17 cellular contexts compared by ENCODE assay signal in genomic region chr5:38622723-38623129, GRCh38.
DNase-seq lines count a peak whose midpoint lies in the region; ATAC-seq and TF ChIP-seq lines count a peak whose summit lies in the region.
"Had no signal": no experiment of that assay in that cellular context is flagged by ENCODE, and none has a peak within 500 bp of the region (broad histone marks: within the 10 kb centered on the region; RNA-seq: fewer than 3 reads in every experiment).

No MANE protein-coding gene starts in this region.

- DNase-seq in A673 (ENCODE audit: low spot score): peak; percentile 25
- DNase-seq in OCI-M1 (lab: John Stamatoyannopoulos, UW): peak; percentile 17
- peak; percentile 60 for DNase-seq in fibroblast of the aortic adventitia (ENCODE audit: low read depth)
- DNase-seq in lower lobe of right lung: no peak
- no peak for DNase-seq in ascending aorta (ENCODE audit: low spot score in 2 of 2)
- DNase-seq in HPDE6-E6E7 (ENCODE audit: extremely low spot score): no peak
- no peak for DNase-seq in smooth muscle cell (lab: John Stamatoyannopoulos, UW; ENCODE audit: unreplicated experiment)
- DNase-seq: Calu3, HCEC 1CT, MG63, NCI-H1105, NCI-H187, NCI-H446 treated with DMSO at 0.1 percent for 48 hours, NCI-H748 treated with DMSO at 0.1 percent for 48 hours had no signal

- POLR2A ChIA-PET in A673 (lab: Charles Lee; ENCODE audit: low non-redundant PET): no interaction called here

- CTCF ChIA-PET in A673 (lab: Charles Lee): no interaction called here

- H3K9me3 ChIP-seq in A673 (ENCODE audit: low read depth, low read length, poor library complexity, severe bottlenecking): peaks cover 16% of the 10 kb centered on the region
- H3K9me3 ChIP-seq in lower lobe of right lung: peaks cover 8% of the 10 kb centered on the region
- H3K9me3 ChIP-seq in ascending aorta: peaks cover 0 to 23% of the 10 kb centered on the region in 2 donors
- H3K9me3 ChIP-seq in smooth muscle cell (replicated peaks; ENCODE audit: low read depth): no peaks in the 10 kb centered on the region

- no peaks in the 10 kb centered on the region for H3K79me2 ChIP-seq in smooth muscle cell (ENCODE audit: low read depth)

- no TSS peak for BruUV-seq in A673 (replicated peaks; lab: Mats Ljungman, UMichigan)

- TF ChIP-seq CTCF in A673 (conservative IDR thresholded peaks at IDR 0.05; ENCODE audit: low read depth, low read length) (no peak), fibroblast of the aortic adventitia (IDR thresholded peaks at IDR 0.05; ENCODE audit: insufficient read depth, low read length) (no peak), lower lobe of right lung (IDR thresholded peaks at IDR 0.05) (no peak), ascending aorta (IDR thresholded peaks at IDR 0.05) (no peak), smooth muscle cell (IDR thresholded peaks at IDR 0.05; ENCODE audit: borderline replicate concordance, insufficient read depth, poor library complexity, severe bottlenecking) (no peak)

- WGBS in smooth muscle cell (ENCODE audit: low lambda C conversion rate): 78% methylated on average over 3 of the region's 3 CpGs

- no peaks in the 10 kb centered on the region for H4K20me1 ChIP-seq in smooth muscle cell (ENCODE audit: low read depth)

- H3K27ac ChIP-seq in A673 (ENCODE audit: low read depth, low read length, poor library complexity, severe bottlenecking) (no peak overlapping the region), lower lobe of right lung (no peak overlapping the region), ascending aorta (no peak overlapping the region), smooth muscle cell (ENCODE audit: low read depth) (no peak overlapping the region)
- H3K27ac ChIP-seq: A549, KMS-11 had no signal

- ATAC-seq in lower lobe of right lung: peak; percentile 37 to 55
- no peak for ATAC-seq in HG02623 (IDR thresholded peaks at IDR 0.05; ENCODE audit: unreplicated experiment)
- ATAC-seq: A549 had no signal

- H3K4me2 ChIP-seq in smooth muscle cell: no peak overlapping the region
- H3K4me2 ChIP-seq: A549, KMS-11 had no signal

- H3K36me3 ChIP-seq in A673 (ENCODE audit: insufficient read depth, low read length, poor library complexity, severe bottlenecking) (no peaks in the 10 kb centered on the region), lower lobe of right lung (no peaks in the 10 kb centered on the region), ascending aorta (no peaks in the 10 kb centered on the region), smooth muscle cell (ENCODE audit: low read depth) (no peaks in the 10 kb centered on the region)
- H3K36me3 ChIP-seq: MG63 had no signal

- H3K27me3 ChIP-seq in A673 (replicated peaks; ENCODE audit: insufficient read depth, low read depth, low read length, poor library complexity) (no peaks in the 10 kb centered on the region), lower lobe of right lung (ENCODE audit: low read depth) (no peaks in the 10 kb centered on the region), ascending aorta (no peaks in the 10 kb centered on the region), smooth muscle cell (ENCODE audit: low read depth) (no peaks in the 10 kb centered on the region)
- H3K27me3 ChIP-seq: MG63 had no signal

- no peak overlapping the region for H2AFZ ChIP-seq in smooth muscle cell (ENCODE audit: low read depth)

- H3K9ac ChIP-seq in smooth muscle cell (ENCODE audit: low read depth): no peak overlapping the region
- H3K9ac ChIP-seq: KMS-11 had no signal

- H3K4me3 ChIP-seq in A673 (ENCODE audit: low read depth, low read length, poor library complexity, severe bottlenecking): no peak overlapping the region
- no peak overlapping the region for H3K4me3 ChIP-seq in fibroblast of the aortic adventitia (ENCODE audit: low read depth, low read length)
- no peak overlapping the region for H3K4me3 ChIP-seq in lower lobe of right lung
- H3K4me3 ChIP-seq in ascending aorta: no peak overlapping the region
- H3K4me3 ChIP-seq in smooth muscle cell: no peak overlapping the region
- H3K4me3 ChIP-seq: A549, MG63 had no signal

- H3K4me1 ChIP-seq in A673 (ENCODE audit: insufficient read depth, low read length, poor library complexity, severe bottlenecking) (peaks cover 18% of the 10 kb centered on the region), lower lobe of right lung (no peaks in the 10 kb centered on the region), ascending aorta (peaks cover 0 to 3% of the 10 kb centered on the region in 2 donors), smooth muscle cell (ENCODE audit: low read depth) (no peaks in the 10 kb centered on the region)
- H3K4me1 ChIP-seq: A549 had no signal

- intact Hi-C loops in A673 (cut with micrococcal nuclease; ENCODE audit: unreplicated experiment) (no loop called here), lower lobe of right lung (cut with DNase I) (no loop called here), ascending aorta (cut with DNase I) (no loop called here)

- H3F3A ChIP-seq in smooth muscle cell (ENCODE audit: low read depth): no peaks in the 10 kb centered on the region

Comparison
In these comparisons a context has a peak if more than half of its experiments do, and no peak if none do; other contexts are left out.
1. DNase-seq: peak in A673 (single experiment), OCI-M1 (single experiment) and fibroblast of the aortic adventitia (single experiment); none in lower lobe of right lung (single experiment), ascending aorta (0 of 2), HPDE6-E6E7 (single experiment) and smooth muscle cell (single experiment).